ENCODE assay signal across 27 cellular contexts in the genomic region with DNA sequence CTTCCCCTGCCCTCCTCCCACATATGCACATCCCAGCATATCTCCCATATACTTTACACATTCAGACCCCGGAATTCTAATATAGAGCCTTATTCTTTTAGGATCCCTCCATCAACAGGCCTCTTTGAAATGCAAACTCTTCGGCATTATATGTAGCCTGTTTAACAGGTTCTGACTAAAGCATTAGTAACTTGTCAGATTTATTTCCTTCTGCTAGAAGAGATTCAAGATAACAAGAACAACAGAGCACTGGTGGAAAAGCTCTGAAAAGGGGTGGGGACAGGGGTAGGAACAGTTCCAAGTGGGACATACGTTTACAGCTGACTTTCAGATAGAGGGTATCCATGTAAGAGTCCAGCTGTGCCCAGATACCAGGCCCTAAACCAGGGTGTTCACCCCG.
"Had no signal": no experiment of that assay in that cellular context is flagged by ENCODE, and none has a peak within 500 bp of the region (broad histone marks: within the 10 kb centered on the region; RNA-seq: fewer than 3 reads in every experiment).

No MANE protein-coding gene starts in this region.

- FAIRE-seq: colon, islet of Langerhans, small intestine had no signal

- H3K4me1 Mint-ChIP-seq: nephron; stimulated activated memory B cell treated with anti-CD40 and anti-IgM and Interleukin-4, amounts not matched to agents 10 μg/mL and 1 μg/mL and 100 μg/mL, for 72 hours; stimulated activated naive CD8-positive, alpha-beta T cell treated with anti-CD3 and anti-CD28 coated beads, Interleukin-15, amount 100 ng/mL, for 72 hours had no signal

- H3K4me3 Mint-ChIP-seq: activated CD4-positive, alpha-beta memory T cell treated with anti-CD3 and anti-CD28 coated beads for 36 hours; activated T-cell treated with anti-CD3 and anti-CD28 coated beads, Interleukin-2, amount 50 U/mL, for 24 hours; nephron; stimulated activated memory B cell treated with anti-CD40 and anti-IgM and Interleukin-4, amounts not matched to agents 10 μg/mL and 1 μg/mL and 100 μg/mL, for 72 hours; stimulated activated naive CD8-positive, alpha-beta T cell treated with anti-CD3 and anti-CD28 coated beads, Interleukin-15, amount 100 ng/mL, for 72 hours; T-helper 2 cell treated with Interferon-gamma antibody and Interleukin-4, amounts not matched to agents 5 μg/mL and 100 μg/mL, for 36 hours had no signal

- H3K27me3 ChIP-seq: esophagus squamous epithelium, sigmoid colon, suprapubic skin, tibial artery had no signal

- DNase-seq: activated CD4-positive, alpha-beta memory T cell treated with anti-CD3 and anti-CD28 coated beads for 36 hours; activated CD4-positive, alpha-beta T cell treated with anti-CD3 and anti-CD28 coated beads for 48 hours; activated CD8-positive, alpha-beta memory T cell treated with anti-CD3 and anti-CD28 coated beads, Interleukin-2, amount 50 U/mL, for 48 hours; activated gamma-delta T cell; activated naive CD4-positive, alpha-beta T cell treated with anti-CD3 and anti-CD28 coated beads, Interleukin-2, amount 50 U/mL, for 16 hours; activated T-cell treated with anti-CD3 and anti-CD28 coated beads, Interleukin-2, amount 50 U/mL, for 24 hours; amygdala; dermis blood vessel endothelial cell; effector CD4-positive, alpha-beta T cell; esophagus squamous epithelium; gastrocnemius medialis; glutamatergic neuron; left ventricle myocardium inferior; sigmoid colon; small intestine; stimulated activated CD4-positive, alpha-beta T cell treated with anti-CD3 and anti-CD28 coated beads, Interleukin-4, amount 100 ng/mL, for 24 hours; stimulated activated naive CD8-positive, alpha-beta T cell treated with anti-CD3 and anti-CD28 coated beads, Interleukin-15, amount 100 ng/mL, for 72 hours; T-helper 1 cell; tibial artery; WERI-Rb-1 had no signal

- H3K27me3 Mint-ChIP-seq: stimulated activated memory B cell treated with anti-CD40 and anti-IgM and Interleukin-4, amounts not matched to agents 10 μg/mL and 1 μg/mL and 100 μg/mL, for 72 hours; stimulated activated naive CD8-positive, alpha-beta T cell treated with anti-CD3 and anti-CD28 coated beads, Interleukin-15, amount 100 ng/mL, for 72 hours had no signal

- H3K36me3 ChIP-seq: esophagus squamous epithelium, gastrocnemius medialis, left ventricle myocardium inferior, sigmoid colon, suprapubic skin, tibial artery, WERI-Rb-1 had no signal

- H3K4me3 ChIP-seq: esophagus squamous epithelium, gastrocnemius medialis, left ventricle myocardium inferior, lung, sigmoid colon, suprapubic skin, tibial artery had no signal

- H3K9me3 Mint-ChIP-seq: activated CD4-positive, alpha-beta memory T cell treated with anti-CD3 and anti-CD28 coated beads for 36 hours; activated T-cell treated with anti-CD3 and anti-CD28 coated beads, Interleukin-2, amount 50 U/mL, for 24 hours; stimulated activated memory B cell treated with anti-CD40 and anti-IgM and Interleukin-4, amounts not matched to agents 10 μg/mL and 1 μg/mL and 100 μg/mL, for 72 hours; stimulated activated naive CD8-positive, alpha-beta T cell treated with anti-CD3 and anti-CD28 coated beads, Interleukin-15, amount 100 ng/mL, for 72 hours; T-helper 2 cell treated with Interferon-gamma antibody and Interleukin-4, amounts not matched to agents 5 μg/mL and 100 μg/mL, for 36 hours had no signal

- H3K36me3 Mint-ChIP-seq: activated CD4-positive, alpha-beta memory T cell treated with anti-CD3 and anti-CD28 coated beads for 36 hours; stimulated activated memory B cell treated with anti-CD40 and anti-IgM and Interleukin-4, amounts not matched to agents 10 μg/mL and 1 μg/mL and 100 μg/mL, for 72 hours had no signal

- H3K27ac Mint-ChIP-seq: activated CD4-positive, alpha-beta memory T cell treated with anti-CD3 and anti-CD28 coated beads for 36 hours; activated T-cell treated with anti-CD3 and anti-CD28 coated beads, Interleukin-2, amount 50 U/mL, for 24 hours; nephron; stimulated activated memory B cell treated with anti-CD40 and anti-IgM and Interleukin-4, amounts not matched to agents 10 μg/mL and 1 μg/mL and 100 μg/mL, for 72 hours; stimulated activated naive CD8-positive, alpha-beta T cell treated with anti-CD3 and anti-CD28 coated beads, Interleukin-15, amount 100 ng/mL, for 72 hours; T-helper 2 cell treated with Interferon-gamma antibody and Interleukin-4, amounts not matched to agents 5 μg/mL and 100 μg/mL, for 36 hours had no signal
